ENCODE assay signal across 9 cellular contexts in genomic region chr2:231929961-231930600, GRCh38. TPM values are rescaled to one million over a fixed set of nuclear protein-coding genes. Genes with fewer than 3 reads are reported as not detected.
A peak's percentile ranks its signal among the peaks of the same experiment; 100 is the strongest.
DNase-seq lines count a peak whose midpoint lies in the region; ATAC-seq and TF ChIP-seq lines count a peak whose summit lies in the region.
"Had no signal": no experiment of that assay in that cellular context is flagged by ENCODE, and none has a peak within 500 bp of the region (broad histone marks: within the 10 kb centered on the region; RNA-seq: fewer than 3 reads in every experiment).

No MANE protein-coding gene starts in this region.

- peak; percentile 29 for TF ChIP-seq CTCF in endothelial cell (IDR thresholded peaks at IDR 0.05; ENCODE audit: unreplicated experiment)

- no peak overlapping the region for H3K27ac Mint-ChIP-seq in endothelial cell (ENCODE audit: unreplicated experiment)

- no peak overlapping the region for H3K4me3 Mint-ChIP-seq in endothelial cell (ENCODE audit: unreplicated experiment)

- DNase-seq in NCI-H2171 treated with DMSO at 0.1 percent for 48 hours (lab: John Stamatoyannopoulos, UW), result peak; percentile 22
- no peak for DNase-seq in NCI-H2171 (lab: John Stamatoyannopoulos, UW)
- peak; percentile 52 for DNase-seq in NAMALWA (ENCODE audit: low spot score)
- no peak for DNase-seq in endothelial cell (ENCODE audit: low spot score)
- peak; percentile 33 for DNase-seq in retina
- no peak for DNase-seq in activated gamma-delta T cell (lab: John Stamatoyannopoulos, UW)
- DNase-seq: AML-193 had no signal

- H3K27me3 Mint-ChIP-seq in endothelial cell (ENCODE audit: unreplicated experiment), result peaks cover 7% of the 10 kb centered on the region

- no peaks in the 10 kb centered on the region for H3K9me3 Mint-ChIP-seq in endothelial cell (ENCODE audit: unreplicated experiment)

- peaks cover 32% of the 10 kb centered on the region for H3K4me1 Mint-ChIP-seq in endothelial cell (ENCODE audit: unreplicated experiment)

- ATAC-seq in GM18873 (IDR thresholded peaks at IDR 0.05; ENCODE audit: low FRiP score, unreplicated experiment), result no peak
- ATAC-seq in HG03354 (IDR thresholded peaks at IDR 0.05; ENCODE audit: poor library complexity, severe bottlenecking, unreplicated experiment), result no peak

- no peaks in the 10 kb centered on the region for H3K36me3 Mint-ChIP-seq in endothelial cell (ENCODE audit: low read depth, unreplicated experiment)

RNA-seq across cellular contexts. Expression of gene NPPC, which starts 3.9 kb away (rescaled TPM):
- 11.4 TPM for total RNA-seq in endothelial cell (ENCODE audit: unreplicated experiment)

RNA-seq across cellular contexts. Expression of gene DIS3L2, which starts 31.4 kb away (rescaled TPM):
- 42.1 TPM for total RNA-seq in endothelial cell (ENCODE audit: unreplicated experiment)

Comparison
In these comparisons a context has a peak if more than half of its experiments do, and no peak if none do; other contexts are left out.
1. DNase-seq: peak in NCI-H2171 treated with DMSO at 0.1 percent for 48 hours (single experiment), NAMALWA (single experiment) and retina (single experiment); none in NCI-H2171 (single experiment), endothelial cell (single experiment) and activated gamma-delta T cell (single experiment).